ENCODE assay signal across 16 cellular contexts in the genomic region with DNA sequence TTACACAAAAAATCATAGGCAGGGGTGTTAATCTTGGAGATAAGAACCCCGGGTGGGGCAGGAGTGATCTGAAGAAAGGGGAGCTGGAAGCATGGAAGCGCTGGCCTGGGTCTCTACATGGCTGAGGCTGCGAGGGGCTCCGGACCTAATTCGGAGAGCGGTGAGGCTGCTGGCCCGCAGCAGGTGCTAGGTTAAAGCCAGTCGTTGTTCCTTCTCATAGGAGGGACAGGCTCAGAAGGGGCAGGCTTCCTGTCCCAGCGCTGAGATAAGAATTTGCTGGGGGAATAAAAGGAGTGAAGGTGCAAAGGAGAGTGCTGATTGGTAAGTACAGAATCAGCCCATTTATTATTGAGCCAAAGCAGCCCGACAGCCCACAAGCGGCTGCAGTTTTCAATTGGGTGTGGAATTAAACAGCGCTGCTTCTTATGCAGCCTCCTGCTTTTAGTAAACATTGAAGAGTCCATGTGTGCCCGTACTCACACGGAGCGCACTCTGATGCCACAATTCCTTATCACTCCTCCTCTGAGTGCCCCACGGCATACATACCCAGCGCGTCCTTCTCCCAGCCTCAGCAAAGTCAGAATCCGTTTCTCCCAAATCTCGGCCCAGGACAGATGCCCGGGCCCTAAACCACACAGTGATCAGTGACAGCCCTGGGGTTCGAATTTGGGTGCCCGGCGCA. TPM values are rescaled to one million over a fixed set of nuclear protein-coding genes. Genes with fewer than 3 reads are reported as not detected.
DNase-seq lines count a peak whose midpoint lies in the region; FAIRE-seq and TF ChIP-seq lines count a peak whose summit lies in the region.
"Had no signal": no experiment of that assay in that cellular context is flagged by ENCODE, and none has a peak within 500 bp of the region (broad histone marks: within the 10 kb centered on the region; RNA-seq: fewer than 3 reads in every experiment).

No MANE protein-coding gene starts in this region.

- H3K4me3 ChIP-seq in SK-N-SH (ENCODE audit: low read depth in 2 of 2, low read length in 1 of 2): no peak overlapping the region
- H3K4me3 ChIP-seq in kidney (ENCODE audit: low read length in 2 of 2): no peak overlapping the region
- no peak overlapping the region for H3K4me3 ChIP-seq in suprapubic skin
- no peak overlapping the region for H3K4me3 ChIP-seq in stomach
- H3K4me3 ChIP-seq: GM23338, lung had no signal

- H4K20me1 ChIP-seq in SK-N-SH (ENCODE audit: insufficient read depth): no peaks in the 10 kb centered on the region

- H3K36me3 ChIP-seq in SK-N-SH (replicated peaks in 1 of 2; ENCODE audit: control insufficient read depth in 1 of 2, insufficient read depth in 2 of 2, low read length in 1 of 2) (no peaks in the 10 kb centered on the region), kidney (ENCODE audit: control insufficient read depth in 1 of 2, insufficient read depth in 2 of 2, low read length in 2 of 2) (no peaks in the 10 kb centered on the region), suprapubic skin (no peaks in the 10 kb centered on the region), stomach (no peaks in the 10 kb centered on the region)

- H3K27ac ChIP-seq in SK-N-SH (ENCODE audit: low read depth in 2 of 2, low read length in 1 of 2) (no peak overlapping the region), kidney (ENCODE audit: low read depth in 2 of 2, low read length in 2 of 2) (no peak overlapping the region), suprapubic skin (no peak overlapping the region), stomach (peak overlapping the region in 1 of 5 donors; percentile 33)
- H3K27ac ChIP-seq: psoas muscle had no signal

- no peak for TF ChIP-seq RAD21 in SK-N-SH (IDR thresholded peaks at IDR 0.05; ENCODE audit: low read length)

- H3K9me3 ChIP-seq in SK-N-SH (no peaks in the 10 kb centered on the region), kidney (ENCODE audit: control insufficient read depth in 1 of 2, low read length in 2 of 2) (no peaks in the 10 kb centered on the region), suprapubic skin (no peaks in the 10 kb centered on the region), stomach (peaks cover 0 to 6% (median 2%) of the 10 kb centered on the region in 4 donors)
- H3K9me3 ChIP-seq: Caco-2, psoas muscle had no signal

- TF ChIP-seq POLR2A in suprapubic skin (IDR thresholded peaks at IDR 0.05): no peak
- no peak for TF ChIP-seq POLR2A in stomach (IDR thresholded peaks at IDR 0.05)

- intact Hi-C loops in kidney (cut with DNase I) (no loop called here), stomach (cut with DNase I; ENCODE audit: low total_unique reads) (no loop called here)

- H3K9ac ChIP-seq in SK-N-SH: no peak overlapping the region
- no peak overlapping the region for H3K9ac ChIP-seq in kidney (ENCODE audit: low read length in 2 of 2)

- H2AFZ ChIP-seq in SK-N-SH (ENCODE audit: low read depth): peak overlapping the region; percentile 18; the same call in 1 of the 2 replicates
- H2AFZ ChIP-seq: GM23338 had no signal

- TF ChIP-seq CTCF in SK-N-SH (IDR thresholded peaks at IDR 0.05) (no peak), kidney (IDR thresholded peaks at IDR 0.05; ENCODE audit: borderline replicate concordance, extremely low read depth, insufficient read depth) (no peak), suprapubic skin (IDR thresholded peaks at IDR 0.05) (no peak), stomach (IDR thresholded peaks at IDR 0.05) (no peak)

- peaks cover 8% of the 10 kb centered on the region for H3F3A ChIP-seq in SK-N-SH (replicated peaks; ENCODE audit: insufficient read depth)

- H3K4me2 ChIP-seq in SK-N-SH: 0 out of 2 replicates have a peak overlapping the region, but pooled peaks have one; percentile 8
- H3K4me2 ChIP-seq: GM23338 had no signal

- H3K79me2 ChIP-seq in SK-N-SH (ENCODE audit: insufficient read depth): no peaks in the 10 kb centered on the region

- peaks cover 6 to 10% of the 10 kb centered on the region in 2 experiments; a peak in 2 of 4 replicates for H3K4me1 ChIP-seq in SK-N-SH (ENCODE audit: control insufficient read depth in 1 of 2, insufficient read depth in 2 of 2, low read depth in 1 of 2, low read length in 1 of 2)
- H3K4me1 ChIP-seq in kidney (ENCODE audit: control insufficient read depth in 1 of 2, insufficient read depth in 1 of 2, low read depth in 1 of 2, low read length in 2 of 2): peaks cover 3% of the 10 kb centered on the region in 2 donors
- H3K4me1 ChIP-seq in suprapubic skin: peaks cover 9% of the 10 kb centered on the region
- H3K4me1 ChIP-seq in stomach: peaks cover 0 to 21% (median 6%) of the 10 kb centered on the region in 4 donors
- H3K4me1 ChIP-seq: Caco-2 had no signal

- 67% methylated on average over 20 of the region's 24 CpGs for WGBS in SK-N-SH (ENCODE audit: low lambda C conversion rate)
- 64% methylated on average over 18 of the region's 24 CpGs for WGBS in suprapubic skin
- 50 to 61% (median 59%) methylated on average over 23 to 24 of the region's 24 CpGs for WGBS in stomach, 5 donors

- CTCF ChIA-PET in SK-N-SH (lab: Yijun Ruan, JAX): no interaction called here

- FAIRE-seq in kidney (lab: Jason Lieb, UNC): no peak

- H3K27me3 ChIP-seq in SK-N-SH (ENCODE audit: insufficient read depth) (no peaks in the 10 kb centered on the region), suprapubic skin (peaks cover 48% of the 10 kb centered on the region), stomach (peaks cover 0 to 58% (median 15%) of the 10 kb centered on the region in 3 donors)

- no peak for TF ChIP-seq EP300 in SK-N-SH (IDR thresholded peaks at IDR 0.05; ENCODE audit: borderline replicate concordance in 1 of 2, low read depth in 1 of 2, low read length in 1 of 2)
- no peak for TF ChIP-seq EP300 in suprapubic skin (IDR thresholded peaks at IDR 0.05)
- no peak for TF ChIP-seq EP300 in stomach (IDR thresholded peaks at IDR 0.05)

- DNase-seq in NOMO-1 treated with DMSO at 0.1 percent for 48 hours (lab: John Stamatoyannopoulos, UW; ENCODE audit: unreplicated experiment): peak; percentile 19
- no peak for DNase-seq in NOMO-1 treated with dmso at 0.1 percent for 144 hours (lab: John Stamatoyannopoulos, UW; ENCODE audit: unreplicated experiment)
- peak; percentile 41 for DNase-seq in SK-N-SH
- DNase-seq in kidney: peak; percentile 58
- peak; percentile 56 to 69 for DNase-seq in suprapubic skin (ENCODE audit: low spot score in 2 of 2)
- no peak for DNase-seq in NCI-H1092 treated with DMSO at 0.1 percent for 48 hours (lab: John Stamatoyannopoulos, UW)
- no peak for DNase-seq in germinal center (ENCODE audit: low spot score)
- DNase-seq in stomach: no peak
- DNase-seq: anterior cingulate cortex; effector memory CD4-positive, alpha-beta T cell; NCI-H2081 had no signal

- POLR2A ChIA-PET in SK-N-SH (lab: Yijun Ruan, JAX): no interaction called here

- no peaks in the 10 kb centered on the region for H3K9me2 ChIP-seq in SK-N-SH

TF ChIP-seq in SK-N-SH, 30 proteins besides CTCF, POLR2A, EP300 and RAD21 (continues in another document):
- TF ChIP-seq, protein P1, sequence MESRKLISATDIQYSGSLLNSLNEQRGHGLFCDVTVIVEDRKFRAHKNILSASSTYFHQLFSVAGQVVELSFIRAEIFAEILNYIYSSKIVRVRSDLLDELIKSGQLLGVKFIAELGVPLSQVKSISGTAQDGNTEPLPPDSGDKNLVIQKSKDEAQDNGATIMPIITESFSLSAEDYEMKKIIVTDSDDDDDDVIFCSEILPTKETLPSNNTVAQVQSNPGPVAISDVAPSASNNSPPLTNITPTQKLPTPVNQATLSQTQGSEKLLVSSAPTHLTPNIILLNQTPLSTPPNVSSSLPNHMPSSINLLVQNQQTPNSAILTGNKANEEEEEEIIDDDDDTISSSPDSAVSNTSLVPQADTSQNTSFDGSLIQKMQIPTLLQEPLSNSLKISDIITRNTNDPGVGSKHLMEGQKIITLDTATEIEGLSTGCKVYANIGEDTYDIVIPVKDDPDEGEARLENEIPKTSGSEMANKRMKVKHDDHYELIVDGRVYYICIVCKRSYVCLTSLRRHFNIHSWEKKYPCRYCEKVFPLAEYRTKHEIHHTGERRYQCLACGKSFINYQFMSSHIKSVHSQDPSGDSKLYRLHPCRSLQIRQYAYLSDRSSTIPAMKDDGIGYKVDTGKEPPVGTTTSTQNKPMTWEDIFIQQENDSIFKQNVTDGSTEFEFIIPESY (IDR thresholded peaks at IDR 0.05; ENCODE audit: borderline replicate concordance, low read depth): no peak
- TF ChIP-seq, protein P2, sequence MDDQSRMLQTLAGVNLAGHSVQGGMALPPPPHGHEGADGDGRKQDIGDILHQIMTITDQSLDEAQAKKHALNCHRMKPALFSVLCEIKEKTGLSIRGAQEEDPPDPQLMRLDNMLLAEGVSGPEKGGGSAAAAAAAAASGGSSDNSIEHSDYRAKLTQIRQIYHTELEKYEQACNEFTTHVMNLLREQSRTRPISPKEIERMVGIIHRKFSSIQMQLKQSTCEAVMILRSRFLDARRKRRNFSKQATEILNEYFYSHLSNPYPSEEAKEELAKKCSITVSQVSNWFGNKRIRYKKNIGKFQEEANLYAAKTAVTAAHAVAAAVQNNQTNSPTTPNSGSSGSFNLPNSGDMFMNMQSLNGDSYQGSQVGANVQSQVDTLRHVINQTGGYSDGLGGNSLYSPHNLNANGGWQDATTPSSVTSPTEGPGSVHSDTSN (IDR thresholded peaks at IDR 0.05): no peak
- TF ChIP-seq MAX (IDR thresholded peaks at IDR 0.05; ENCODE audit: low read depth) (no peak), JUND (IDR thresholded peaks at IDR 0.05) (no peak), GATA2 (CRISPR knock-in tag; IDR thresholded peaks at IDR 0.05) (no peak)

RNA-seq across cellular contexts. Expression of gene CHST13, which starts 17.1 kb away (rescaled TPM):
- 0.37 and 0.41 TPM in 2 replicates for polyA plus RNA-seq in SK-N-SH (2012; rRNA removed)
- 0.26 and 0.37 TPM in 2 replicates for polyA plus RNA-seq in SK-N-SH (2012; cell fraction: cytosol; rRNA removed)
- polyA plus RNA-seq in SK-N-SH (2012; cell fraction: nucleus; rRNA removed): 0.48 and 0.76 TPM in 2 replicates
- total RNA-seq in kidney: 3.3 TPM
- 7.0 TPM for polyA plus RNA-seq in kidney (ENCODE audit: insufficient read depth, low read depth, low replicate concordance)
- not detected for total RNA-seq in suprapubic skin
- total RNA-seq in stomach: 10 to 100 TPM in 1 of 5 donors, 1 to 10 TPM in 2, not detected in 2; 1.4 to 12.5 (median 5.7) TPM
- polyA plus RNA-seq in stomach: under 1 TPM; 0.08 to 0.61 (median 0.19) TPM
- total RNA-seq: A172 had no signal

RNA-seq across cellular contexts. Expression of gene C3orf22, which starts 17.6 kb away (rescaled TPM):
- not detected in 2 replicates for polyA plus RNA-seq in SK-N-SH (2012; rRNA removed)
- not detected in 2 replicates for polyA plus RNA-seq in SK-N-SH (2012; cell fraction: cytosol; rRNA removed)
- polyA plus RNA-seq in SK-N-SH (2012; cell fraction: nucleus; rRNA removed): 0.06 and 0.11 TPM in 2 replicates
- total RNA-seq in kidney: not detected
- not detected for polyA plus RNA-seq in kidney (ENCODE audit: insufficient read depth, low read depth, low replicate concordance)
- not detected for total RNA-seq in suprapubic skin
- not detected for total RNA-seq in stomach
- not detected for polyA plus RNA-seq in stomach
- total RNA-seq: A172, Caco-2, GM23338 had no signal
- polyA plus RNA-seq: GM23338, lung, psoas muscle had no signal

RNA-seq across cellular contexts. Expression of gene UROC1, which starts 23.5 kb away (rescaled TPM):
- not detected in 2 replicates for polyA plus RNA-seq in SK-N-SH (2012; rRNA removed)
- polyA plus RNA-seq in SK-N-SH (2012; cell fraction: cytosol; rRNA removed): not detected in 2 replicates
- 0.05 TPM in 1 of 2 replicates, not detected in the other for polyA plus RNA-seq in SK-N-SH (2012; cell fraction: nucleus; rRNA removed)
- total RNA-seq in kidney: not detected
- not detected for polyA plus RNA-seq in kidney (ENCODE audit: insufficient read depth, low read depth, low replicate concordance)
- total RNA-seq in suprapubic skin: not detected
- not detected for total RNA-seq in stomach
- not detected for polyA plus RNA-seq in stomach
- total RNA-seq: A172, Caco-2, GM23338 had no signal
- polyA plus RNA-seq: GM23338 had no signal

Comparison
In these comparisons a context has a peak if more than half of its experiments do, and no peak if none do; other contexts are left out.
1. DNase-seq: peak in NOMO-1 treated with DMSO at 0.1 percent for 48 hours (single experiment), SK-N-SH (single experiment), kidney (single experiment) and suprapubic skin (2 of 2); none in NOMO-1 treated with dmso at 0.1 percent for 144 hours (single experiment), NCI-H1092 treated with DMSO at 0.1 percent for 48 hours (single experiment), germinal center (single experiment) and stomach (single experiment).